Comparison of ENCODE assay signal across 9 cellular contexts in the genomic region with DNA sequence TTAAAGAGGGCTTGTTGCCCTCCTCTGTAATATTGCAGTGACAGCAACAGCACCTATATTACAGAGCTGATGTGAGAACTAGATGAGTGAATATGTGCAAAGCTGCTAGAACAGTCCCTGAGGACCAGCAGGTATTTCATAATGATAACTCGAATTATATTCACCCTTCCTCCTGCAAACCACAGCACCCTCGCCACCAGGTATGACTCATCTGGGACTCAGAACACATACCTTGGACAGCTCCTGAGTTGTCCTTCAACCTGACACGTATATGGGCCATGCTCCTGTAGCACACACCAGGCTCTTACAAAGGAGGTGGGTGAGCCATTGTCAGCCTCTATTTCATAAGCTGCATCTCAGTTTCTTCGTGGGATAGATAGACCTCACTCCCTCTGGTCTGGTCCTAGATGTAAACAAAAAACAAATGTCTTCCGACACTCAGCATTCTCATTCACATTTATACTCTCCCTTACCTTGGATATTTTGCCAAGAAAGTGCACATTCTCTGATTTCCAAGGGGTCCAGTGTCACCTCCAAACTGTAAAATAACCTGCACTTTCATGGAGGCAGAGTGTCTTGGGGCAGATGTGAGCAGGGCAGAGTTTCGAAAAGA.
DNase-seq lines count a peak whose midpoint lies in the region; ATAC-seq, FAIRE-seq and TF ChIP-seq lines count a peak whose summit lies in the region.
"Had no signal": no experiment of that assay in that cellular context is flagged by ENCODE, and none has a peak within 500 bp of the region (broad histone marks: within the 10 kb centered on the region; RNA-seq: fewer than 3 reads in every experiment).

No MANE protein-coding gene starts in this region.

- intact Hi-C loops in K562 (cut with micrococcal nuclease) (no loop called here), CD14-positive monocyte (cut with micrococcal nuclease) (no loop called here)

- H3K27me3 Mint-ChIP-seq in nephron progenitor cell (ENCODE audit: low read depth, poor library complexity), result peaks cover 54% of the 10 kb centered on the region
- peaks cover 4 to 11% (median 11%) of the 10 kb centered on the region in 3 donors for H3K27me3 Mint-ChIP-seq in CD14-positive monocyte (ENCODE audit: low read depth in 3 of 3)

- no peaks in the 10 kb centered on the region for H3K4me1 ChIP-seq in K562 (replicated peaks in 1 of 2; ENCODE audit: control insufficient read depth in 2 of 2, insufficient read depth in 2 of 2, low read length in 2 of 2)

- no peaks in the 10 kb centered on the region for H3K9me1 ChIP-seq in K562 (ENCODE audit: control insufficient read depth, insufficient read depth, low read length)

- H3K79me2 ChIP-seq in K562 (ENCODE audit: control insufficient read depth, insufficient read depth, low read length), result no peaks in the 10 kb centered on the region

- no TSS peak for BruUV-seq in K562 (replicated peaks; lab: Mats Ljungman, UMichigan)

- TF ChIP-seq RAD21 in K562 (CRISPR knock-in tag; conservative IDR thresholded peaks at IDR 0.05 in 1 of 2, IDR thresholded peaks at IDR 0.05 in 1 of 2), result no peak

- no peaks in the 10 kb centered on the region for H3K36me3 Mint-ChIP-seq in nephron progenitor cell (ENCODE audit: low read depth)
- H3K36me3 Mint-ChIP-seq in CD14-positive monocyte, result no peaks in the 10 kb centered on the region

- no peak overlapping the region for H3K27ac Mint-ChIP-seq in nephron progenitor cell
- H3K27ac Mint-ChIP-seq in CD14-positive monocyte, result no peak overlapping the region

- TF ChIP-seq EP300 in K562 (IDR thresholded peaks at IDR 0.05; ENCODE audit: low read length), result no peak

- H3K27ac ChIP-seq in K562 (ENCODE audit: extremely low read depth, low read depth, low read length), result no peak overlapping the region

- H3K9ac ChIP-seq in K562 (ENCODE audit: insufficient read depth in 1 of 2, low read depth in 2 of 2, low read length in 2 of 2), result no peak overlapping the region

- no peak for FAIRE-seq in K562 (lab: Jason Lieb, UNC)

- peak; percentile 51 for DNase-seq in H4 (ENCODE audit: low spot score)
- peak; percentile 82 for DNase-seq in NB4 (ENCODE audit: low read depth)
- DNase-seq in K562 (ENCODE audit: extremely low read depth in 1 of 4, low spot score in 3 of 4), result peak in 3 of 4 experiments; percentile 16 to 35 (median 30)
- peak; percentile 29 for DNase-seq in nephron progenitor cell
- no peak for DNase-seq in NCI-H1105 treated with DMSO at 0.1 percent for 48 hours (lab: John Stamatoyannopoulos, UW)
- DNase-seq in NCI-H1092 (lab: John Stamatoyannopoulos, UW), result no peak
- no peak for DNase-seq in CD14-positive monocyte (ENCODE audit: low spot score)
- DNase-seq: nucleus accumbens had no signal

- H2AFZ ChIP-seq in K562 (ENCODE audit: low read depth, low read length), result no peak overlapping the region

- 0% methylated on average over 6 of the region's 6 CpGs for WGBS in K562 (ENCODE audit: insufficient coverage, low coverage, missing lambda C conversion rate)

- no peak for TF ChIP-seq CTCF in NB4 (IDR thresholded peaks at IDR 0.05; ENCODE audit: low read depth, low read length)
- no peak for TF ChIP-seq CTCF in K562 (IDR thresholded peaks at IDR 0.05 in 2 of 3, conservative IDR thresholded peaks at IDR 0.05 in 1 of 3; ENCODE audit: insufficient read depth in 2 of 3, low read depth in 1 of 3, low read length in 3 of 3)
- no peak for TF ChIP-seq CTCF in nephron progenitor cell (IDR thresholded peaks at IDR 0.05)
- TF ChIP-seq CTCF in CD14-positive monocyte (IDR thresholded peaks at IDR 0.05), result no peak

- H3K9me3 ChIP-seq in K562 (replicated peaks; ENCODE audit: control insufficient read depth, insufficient read depth, low read depth, low read length), result no peaks in the 10 kb centered on the region

- no peaks in the 10 kb centered on the region for H3K9me3 Mint-ChIP-seq in nephron progenitor cell
- H3K9me3 Mint-ChIP-seq in CD14-positive monocyte, result no peaks in the 10 kb centered on the region

- no peaks in the 10 kb centered on the region for H3K36me3 ChIP-seq in K562 (ENCODE audit: control insufficient read depth, insufficient read depth, low read length)

- in situ Hi-C loops in K562 (cut with MboI), result no loop called here

- POLR2A ChIA-PET in K562 (lab: Yijun Ruan, JAX), result no interaction called here

- H3K4me1 Mint-ChIP-seq in nephron progenitor cell (peaks cover 5% of the 10 kb centered on the region), CD14-positive monocyte (no peaks in the 10 kb centered on the region)

- peaks cover 4 to 5% of the 10 kb centered on the region in 2 experiments; a peak in 2 of 5 replicates for H3K27me3 ChIP-seq in K562 (ENCODE audit: control insufficient read depth in 2 of 2, insufficient read depth in 2 of 2, low read length in 2 of 2)

- ATAC-seq in K562 (peak; percentile 51; the same call in 1 of the 3 replicates), GM19397 (IDR thresholded peaks at IDR 0.05; ENCODE audit: unreplicated experiment) (no peak)

- H3K4me3 ChIP-seq in NB4 (ENCODE audit: low read depth, low read length), result no peak overlapping the region
- H3K4me3 ChIP-seq in K562, result no peak overlapping the region

- H3K4me3 Mint-ChIP-seq in nephron progenitor cell, result no peak overlapping the region
- no peak overlapping the region for H3K4me3 Mint-ChIP-seq in CD14-positive monocyte

- 0 out of 2 replicates have a peak, but pooled peaks cover 2% of the 10 kb centered on the region for H4K20me1 ChIP-seq in K562 (replicated peaks; ENCODE audit: control insufficient read depth, insufficient read depth, low read length)

- TF ChIP-seq POLR2A in NB4 (IDR thresholded peaks at IDR 0.05; ENCODE audit: extremely low read depth, insufficient read length), result no peak
- TF ChIP-seq POLR2A in K562 (conservative IDR thresholded peaks at IDR 0.05), result no peak

- H3K4me2 ChIP-seq in K562 (ENCODE audit: insufficient read depth, low read length), result no peak overlapping the region

- CTCF ChIA-PET in K562 (lab: Yijun Ruan, JAX; ENCODE audit: low intra/inter-chr PET ratio), result no interaction called here

TF ChIP-seq in K562, 482 proteins besides CTCF, POLR2A, EP300 and RAD21 (continues in another document):
- TF ChIP-seq SMAD1 (IDR thresholded peaks at IDR 0.05; ENCODE audit: low read depth, low read length, partially characterized antibody) (no peak), KAT2B (IDR thresholded peaks at IDR 0.05; ENCODE audit: low read depth, low read length) (no peak), ZNF644 (tag; IDR thresholded peaks at IDR 0.05; ENCODE audit: low read depth) (0 out of 2 replicates have a peak, but pooled peaks have one; percentile 37), GABPB1 (CRISPR knock-in tag; IDR thresholded peaks at IDR 0.05) (no peak), HOXB6 (CRISPR knock-in tag; IDR thresholded peaks at IDR 0.05; ENCODE audit: borderline replicate concordance) (no peak), NFYB (IDR thresholded peaks at IDR 0.05; ENCODE audit: extremely low read depth, insufficient read length) (no peak), EHMT2 (IDR thresholded peaks at IDR 0.05) (peak; percentile 97), TCF7 (IDR thresholded peaks at IDR 0.05; ENCODE audit: borderline replicate concordance) (no peak), ZNF707 (CRISPR knock-in tag; conservative IDR thresholded peaks at IDR 0.05) (no peak), FOSL1 (tag; conservative IDR thresholded peaks at IDR 0.05) (peak; percentile 70), DMBX1 (CRISPR knock-in tag; IDR thresholded peaks at IDR 0.05; ENCODE audit: borderline replicate concordance) (0 out of 2 replicates have a peak, but pooled peaks have one; percentile 25), KLF1 (tag; IDR thresholded peaks at IDR 0.05) (no peak), JUN (IDR thresholded peaks at IDR 0.05; ENCODE audit: borderline replicate concordance, low read depth, low read length) (peak; percentile 63), JUN (CRISPR knock-in tag; IDR thresholded peaks at IDR 0.05; ENCODE audit: borderline replicate concordance) (no peak), JUND (IDR thresholded peaks at IDR 0.05; ENCODE audit: borderline replicate concordance, low read depth, low read length) (peak; percentile 87), JUND (tag; IDR thresholded peaks at IDR 0.05; ENCODE audit: borderline replicate concordance, low read depth, low read length) (peak; percentile 87; the same call in 2 of the 3 replicates)
- TF ChIP-seq, protein P1, sequence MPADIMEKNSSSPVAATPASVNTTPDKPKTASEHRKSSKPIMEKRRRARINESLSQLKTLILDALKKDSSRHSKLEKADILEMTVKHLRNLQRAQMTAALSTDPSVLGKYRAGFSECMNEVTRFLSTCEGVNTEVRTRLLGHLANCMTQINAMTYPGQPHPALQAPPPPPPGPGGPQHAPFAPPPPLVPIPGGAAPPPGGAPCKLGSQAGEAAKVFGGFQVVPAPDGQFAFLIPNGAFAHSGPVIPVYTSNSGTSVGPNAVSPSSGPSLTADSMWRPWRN (IDR thresholded peaks at IDR 0.05; ENCODE audit: low read depth), result no peak
- TF ChIP-seq, protein P2, sequence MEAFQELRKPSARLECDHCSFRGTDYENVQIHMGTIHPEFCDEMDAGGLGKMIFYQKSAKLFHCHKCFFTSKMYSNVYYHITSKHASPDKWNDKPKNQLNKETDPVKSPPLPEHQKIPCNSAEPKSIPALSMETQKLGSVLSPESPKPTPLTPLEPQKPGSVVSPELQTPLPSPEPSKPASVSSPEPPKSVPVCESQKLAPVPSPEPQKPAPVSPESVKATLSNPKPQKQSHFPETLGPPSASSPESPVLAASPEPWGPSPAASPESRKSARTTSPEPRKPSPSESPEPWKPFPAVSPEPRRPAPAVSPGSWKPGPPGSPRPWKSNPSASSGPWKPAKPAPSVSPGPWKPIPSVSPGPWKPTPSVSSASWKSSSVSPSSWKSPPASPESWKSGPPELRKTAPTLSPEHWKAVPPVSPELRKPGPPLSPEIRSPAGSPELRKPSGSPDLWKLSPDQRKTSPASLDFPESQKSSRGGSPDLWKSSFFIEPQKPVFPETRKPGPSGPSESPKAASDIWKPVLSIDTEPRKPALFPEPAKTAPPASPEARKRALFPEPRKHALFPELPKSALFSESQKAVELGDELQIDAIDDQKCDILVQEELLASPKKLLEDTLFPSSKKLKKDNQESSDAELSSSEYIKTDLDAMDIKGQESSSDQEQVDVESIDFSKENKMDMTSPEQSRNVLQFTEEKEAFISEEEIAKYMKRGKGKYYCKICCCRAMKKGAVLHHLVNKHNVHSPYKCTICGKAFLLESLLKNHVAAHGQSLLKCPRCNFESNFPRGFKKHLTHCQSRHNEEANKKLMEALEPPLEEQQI (IDR thresholded peaks at IDR 0.05), result no peak
- TF ChIP-seq, protein P3, sequence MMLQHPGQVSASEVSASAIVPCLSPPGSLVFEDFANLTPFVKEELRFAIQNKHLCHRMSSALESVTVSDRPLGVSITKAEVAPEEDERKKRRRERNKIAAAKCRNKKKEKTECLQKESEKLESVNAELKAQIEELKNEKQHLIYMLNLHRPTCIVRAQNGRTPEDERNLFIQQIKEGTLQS (IDR thresholded peaks at IDR 0.05), result peak; percentile 65
- TF ChIP-seq, protein P3 (CRISPR knock-in tag; conservative IDR thresholded peaks at IDR 0.05), result no peak

Comparison
In these comparisons a context has a peak if more than half of its experiments do, and no peak if none do; other contexts are left out.
1. DNase-seq: peak in H4 (single experiment), NB4 (single experiment), K562 (3 of 4) and nephron progenitor cell (single experiment); none in NCI-H1105 treated with DMSO at 0.1 percent for 48 hours (single experiment), NCI-H1092 (single experiment) and CD14-positive monocyte (single experiment).